1 cellular context compared by ENCODE assay signal in genomic region chr12:6058481-6059161, GRCh38.
TF ChIP-seq lines count a peak whose summit lies in the region.

No MANE protein-coding gene starts in this region.

TF ChIP-seq in HepG2, 621 proteins besides CTCF, POLR2A, EP300 and RAD21 (continued from another document and continues in another):
- TF ChIP-seq, protein P1, sequence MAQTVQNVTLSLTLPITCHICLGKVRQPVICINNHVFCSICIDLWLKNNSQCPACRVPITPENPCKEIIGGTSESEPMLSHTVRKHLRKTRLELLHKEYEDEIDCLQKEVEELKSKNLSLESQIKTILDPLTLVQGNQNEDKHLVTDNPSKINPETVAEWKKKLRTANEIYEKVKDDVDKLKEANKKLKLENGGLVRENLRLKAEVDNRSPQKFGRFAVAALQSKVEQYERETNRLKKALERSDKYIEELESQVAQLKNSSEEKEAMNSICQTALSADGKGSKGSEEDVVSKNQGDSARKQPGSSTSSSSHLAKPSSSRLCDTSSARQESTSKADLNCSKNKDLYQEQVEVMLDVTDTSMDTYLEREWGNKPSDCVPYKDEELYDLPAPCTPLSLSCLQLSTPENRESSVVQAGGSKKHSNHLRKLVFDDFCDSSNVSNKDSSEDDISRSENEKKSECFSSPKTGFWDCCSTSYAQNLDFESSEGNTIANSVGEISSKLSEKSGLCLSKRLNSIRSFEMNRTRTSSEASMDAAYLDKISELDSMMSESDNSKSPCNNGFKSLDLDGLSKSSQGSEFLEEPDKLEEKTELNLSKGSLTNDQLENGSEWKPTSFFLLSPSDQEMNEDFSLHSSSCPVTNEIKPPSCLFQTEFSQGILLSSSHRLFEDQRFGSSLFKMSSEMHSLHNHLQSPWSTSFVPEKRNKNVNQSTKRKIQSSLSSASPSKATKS (CRISPR knock-in tag; IDR thresholded peaks at IDR 0.05) = no peak
- TF ChIP-seq ZBTB43 (CRISPR knock-in tag; conservative IDR thresholded peaks at IDR 0.05) (no peak), HNF4A (CRISPR knock-in tag; IDR thresholded peaks at IDR 0.05) (peak; percentile 98), POGK (CRISPR knock-in tag; conservative IDR thresholded peaks at IDR 0.05) (no peak), SRSF1 (optimal IDR thresholded peaks at IDR 0.05; ENCODE audit: low read depth, low read length) (no peak), MTF1 (CRISPR knock-in tag; IDR thresholded peaks at IDR 0.05) (no peak), GMEB2 (CRISPR knock-in tag; IDR thresholded peaks at IDR 0.05; ENCODE audit: low read depth) (no peak), ZNF841 (CRISPR knock-in tag; IDR thresholded peaks at IDR 0.05; ENCODE audit: borderline replicate concordance) (no peak), SP4 (CRISPR knock-in tag; IDR thresholded peaks at IDR 0.05) (peak; percentile 49; the same call in 1 of the 2 replicates), ZNF232 (CRISPR knock-in tag; IDR thresholded peaks at IDR 0.05; ENCODE audit: borderline replicate concordance) (peak; percentile 75; the same call in 1 of the 2 replicates), ZNF350 (CRISPR knock-in tag; IDR thresholded peaks at IDR 0.05; ENCODE audit: borderline replicate concordance, low read depth) (peak; percentile 73), ZNF878 (CRISPR knock-in tag; IDR thresholded peaks at IDR 0.05) (0 out of 2 replicates have a peak, but pooled peaks have one; percentile 38), FOXK2 (IDR thresholded peaks at IDR 0.05) (no peak), JDP2 (CRISPR knock-in tag; IDR thresholded peaks at IDR 0.05; ENCODE audit: borderline replicate concordance) (no peak), NCOA1 (CRISPR knock-in tag; IDR thresholded peaks at IDR 0.05) (no peak), ZNF318 (CRISPR knock-in tag; IDR thresholded peaks at IDR 0.05) (no peak), ZBTB26 (CRISPR knock-in tag; IDR thresholded peaks at IDR 0.05; ENCODE audit: borderline replicate concordance) (no peak), ZNF777 (CRISPR knock-in tag; IDR thresholded peaks at IDR 0.05) (no peak), ZNF670 (CRISPR knock-in tag; IDR thresholded peaks at IDR 0.05; ENCODE audit: borderline replicate concordance) (no peak)
- TF ChIP-seq, protein P2, sequence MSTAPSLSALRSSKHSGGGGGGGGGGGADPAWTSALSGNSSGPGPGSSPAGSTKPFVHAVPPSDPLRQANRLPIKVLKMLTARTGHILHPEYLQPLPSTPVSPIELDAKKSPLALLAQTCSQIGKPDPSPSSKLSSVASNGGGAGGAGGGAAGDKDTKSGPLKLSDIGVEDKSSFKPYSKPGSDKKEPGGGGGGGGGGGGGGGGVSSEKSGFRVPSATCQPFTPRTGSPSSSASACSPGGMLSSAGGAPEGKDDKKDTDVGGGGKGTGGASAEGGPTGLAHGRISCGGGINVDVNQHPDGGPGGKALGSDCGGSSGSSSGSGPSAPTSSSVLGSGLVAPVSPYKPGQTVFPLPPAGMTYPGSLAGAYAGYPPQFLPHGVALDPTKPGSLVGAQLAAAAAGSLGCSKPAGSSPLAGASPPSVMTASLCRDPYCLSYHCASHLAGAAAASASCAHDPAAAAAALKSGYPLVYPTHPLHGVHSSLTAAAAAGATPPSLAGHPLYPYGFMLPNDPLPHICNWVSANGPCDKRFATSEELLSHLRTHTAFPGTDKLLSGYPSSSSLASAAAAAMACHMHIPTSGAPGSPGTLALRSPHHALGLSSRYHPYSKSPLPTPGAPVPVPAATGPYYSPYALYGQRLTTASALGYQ (CRISPR knock-in tag; IDR thresholded peaks at IDR 0.05) = no peak
- TF ChIP-seq, protein P3, sequence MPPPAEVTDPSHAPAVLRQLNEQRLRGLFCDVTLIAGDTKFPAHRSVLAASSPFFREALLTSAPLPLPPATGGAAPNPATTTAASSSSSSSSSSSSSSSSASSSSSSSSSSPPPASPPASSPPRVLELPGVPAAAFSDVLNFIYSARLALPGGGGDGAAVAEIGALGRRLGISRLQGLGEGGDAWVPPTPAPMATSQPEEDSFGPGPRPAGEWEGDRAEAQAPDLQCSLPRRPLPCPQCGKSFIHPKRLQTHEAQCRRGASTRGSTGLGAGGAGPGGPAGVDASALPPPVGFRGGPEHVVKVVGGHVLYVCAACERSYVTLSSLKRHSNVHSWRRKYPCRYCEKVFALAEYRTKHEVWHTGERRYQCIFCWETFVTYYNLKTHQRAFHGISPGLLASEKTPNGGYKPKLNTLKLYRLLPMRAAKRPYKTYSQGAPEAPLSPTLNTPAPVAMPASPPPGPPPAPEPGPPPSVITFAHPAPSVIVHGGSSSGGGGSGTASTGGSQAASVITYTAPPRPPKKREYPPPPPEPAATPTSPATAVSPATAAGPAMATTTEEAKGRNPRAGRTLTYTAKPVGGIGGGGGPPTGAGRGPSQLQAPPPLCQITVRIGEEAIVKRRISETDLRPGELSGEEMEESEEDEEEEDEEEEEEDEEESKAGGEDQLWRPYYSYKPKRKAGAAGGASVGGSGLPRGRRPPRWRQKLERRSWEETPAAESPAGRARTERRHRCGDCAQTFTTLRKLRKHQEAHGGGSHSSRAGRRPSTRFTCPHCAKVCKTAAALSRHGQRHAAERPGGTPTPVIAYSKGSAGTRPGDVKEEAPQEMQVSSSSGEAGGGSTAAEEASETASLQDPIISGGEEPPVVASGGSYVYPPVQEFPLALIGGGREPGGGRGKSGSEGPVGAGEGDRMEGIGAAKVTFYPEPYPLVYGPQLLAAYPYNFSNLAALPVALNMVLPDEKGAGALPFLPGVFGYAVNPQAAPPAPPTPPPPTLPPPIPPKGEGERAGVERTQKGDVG (CRISPR knock-in tag; IDR thresholded peaks at IDR 0.05; ENCODE audit: borderline replicate concordance) = no peak
